8 cellular contexts compared by ENCODE assay signal in the genomic region with DNA sequence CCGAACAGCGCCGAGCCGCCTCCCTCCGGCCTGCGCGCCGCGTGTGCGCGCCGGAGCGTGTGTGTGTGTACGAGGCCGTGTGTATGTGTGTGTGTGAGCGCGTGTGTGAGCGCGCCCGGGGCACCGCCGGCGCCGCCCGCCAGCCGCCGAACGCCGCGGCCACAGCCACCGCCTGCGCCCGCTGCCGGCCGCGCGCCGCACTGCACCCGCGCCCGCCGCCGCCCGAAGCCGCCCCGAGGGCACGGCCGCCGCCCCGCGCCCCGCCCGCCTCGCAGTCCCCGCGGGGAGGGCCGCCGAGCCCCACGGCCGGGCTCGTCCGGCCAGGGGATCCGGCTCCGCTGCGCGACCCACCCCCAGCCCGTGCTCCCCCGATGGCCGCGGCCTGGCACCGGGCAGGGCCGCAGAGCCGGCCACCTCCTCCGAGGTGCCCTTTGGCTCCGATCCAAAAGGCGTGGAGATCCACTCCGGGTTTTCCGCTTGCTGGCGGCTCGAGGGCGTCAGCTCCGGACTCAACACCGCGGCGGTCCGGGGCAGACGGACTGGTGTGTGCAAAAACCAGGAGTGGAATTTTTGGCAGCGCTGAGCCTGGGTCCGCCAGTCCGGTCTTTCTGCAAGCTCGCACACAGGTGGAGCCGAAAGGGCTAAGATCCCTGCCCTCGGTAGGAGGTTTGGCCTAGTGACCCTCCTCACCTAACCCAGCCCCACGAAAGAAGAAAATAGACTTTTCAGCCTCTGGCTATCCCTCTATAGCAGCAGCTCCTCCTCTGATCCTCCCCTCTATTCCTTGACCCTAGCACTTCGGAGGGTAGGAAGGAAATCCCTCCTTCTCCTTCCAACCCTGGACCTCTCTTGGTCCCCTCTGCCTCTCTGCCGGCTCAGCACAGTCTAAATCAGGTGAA.
DNase-seq lines count a peak whose midpoint lies in the region; ATAC-seq lines count a peak whose summit lies in the region.

A gene with protein sequence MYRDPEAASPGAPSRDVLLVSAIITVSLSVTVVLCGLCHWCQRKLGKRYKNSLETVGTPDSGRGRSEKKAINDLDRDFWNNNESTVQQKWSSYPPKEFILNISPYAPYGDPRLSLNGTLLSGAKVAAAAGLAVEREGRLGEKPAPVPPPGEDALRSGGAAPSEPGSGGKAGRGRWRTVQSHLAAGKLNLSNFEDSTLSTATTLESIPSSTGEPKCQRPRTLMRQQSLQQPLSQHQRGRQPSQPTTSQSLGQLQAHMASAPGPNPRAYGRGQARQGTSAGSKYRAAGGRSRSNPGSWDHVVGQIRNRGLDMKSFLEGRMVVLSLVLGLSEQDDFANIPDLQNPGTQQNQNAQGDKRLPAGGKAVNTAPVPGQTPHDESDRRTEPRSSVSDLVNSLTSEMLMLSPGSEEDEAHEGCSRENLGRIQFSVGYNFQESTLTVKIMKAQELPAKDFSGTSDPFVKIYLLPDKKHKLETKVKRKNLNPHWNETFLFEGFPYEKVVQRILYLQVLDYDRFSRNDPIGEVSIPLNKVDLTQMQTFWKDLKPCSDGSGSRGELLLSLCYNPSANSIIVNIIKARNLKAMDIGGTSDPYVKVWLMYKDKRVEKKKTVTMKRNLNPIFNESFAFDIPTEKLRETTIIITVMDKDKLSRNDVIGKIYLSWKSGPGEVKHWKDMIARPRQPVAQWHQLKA (minus strand): TSS at position 47 of the 899 bp plus-strand sequence. CDS start 256 bp downstream, outside the sequence.

- DNase-seq in AG08395 (ENCODE audit: low spot score) (peak; percentile 97), NCI-H226 (peak; percentile 97), inferior parietal cortex (ENCODE audit: extremely low spot score) (peak; percentile 91), smooth muscle cell of the brain vasculature (ENCODE audit: low read depth, low spot score) (peak; percentile 91)
- DNase-seq in activated CD4-positive, CD25-positive, alpha-beta regulatory T cell (lab: John Stamatoyannopoulos, UW): peak; percentile 78 to 96 (median 86)
- DNase-seq in central memory CD4-positive, alpha-beta T cell: peak; percentile 92

- ATAC-seq in GM19023 (IDR thresholded peaks at IDR 0.05; ENCODE audit: unreplicated experiment): peak; percentile 84
- peak; percentile 87 for ATAC-seq in HG03280 (IDR thresholded peaks at IDR 0.05; ENCODE audit: unreplicated experiment)

Comparison
In these comparisons a context has a peak if more than half of its experiments do, and no peak if none do; other contexts are left out.
1. Peak in every context shown above with its lines: DNase-seq and ATAC-seq.